ENCODE assay signal across 1 cellular context in genomic region chr6:43171284-43172126, GRCh38.
TF ChIP-seq lines count a peak whose summit lies in the region.

No MANE protein-coding gene starts in this region.

TF ChIP-seq in GM12878, 131 proteins besides CTCF, POLR2A, EP300 and RAD21 (continued from another document):
- no peak for TF ChIP-seq CEBPB (IDR thresholded peaks at IDR 0.05; ENCODE audit: borderline replicate concordance in 1 of 2, low read depth in 2 of 2, low read length in 2 of 2)
- 0 out of 2 replicates have a peak, but pooled peaks have one; percentile 13 for TF ChIP-seq FOXM1 (IDR thresholded peaks at IDR 0.05; ENCODE audit: low read depth, low read length)
- TF ChIP-seq TCF12 (IDR thresholded peaks at IDR 0.05; ENCODE audit: low read depth, low read length) = no peak
- TF ChIP-seq HDAC6 (IDR thresholded peaks at IDR 0.05; ENCODE audit: unreplicated experiment) = no peak
- peak; percentile 69; the same call in 1 of the 2 replicates for TF ChIP-seq RB1 (IDR thresholded peaks at IDR 0.05; ENCODE audit: borderline replicate concordance)
- TF ChIP-seq RFX5 (IDR thresholded peaks at IDR 0.05; ENCODE audit: low read depth, low read length) = no peak
- no peak for TF ChIP-seq SMAD1 (IDR thresholded peaks at IDR 0.05; ENCODE audit: low read depth, partially characterized antibody)
- TF ChIP-seq STAT1 (conservative IDR thresholded peaks at IDR 0.05) = no peak; the same call in 1 of the 2 replicates
- peak; percentile 98 for TF ChIP-seq SMARCA5 (IDR thresholded peaks at IDR 0.05)
- no peak for TF ChIP-seq NR2C2 (IDR thresholded peaks at IDR 0.05; ENCODE audit: borderline replicate concordance, control insufficient read depth, insufficient read length, low read depth)
- peak; percentile 31 for TF ChIP-seq BCL3 (IDR thresholded peaks at IDR 0.05; ENCODE audit: borderline replicate concordance, insufficient read depth, low read depth, low read length, poor library complexity, severe bottlenecking)
- TF ChIP-seq WRNIP1 (IDR thresholded peaks at IDR 0.05; ENCODE audit: borderline replicate concordance, low read depth, low read length) = no peak
- TF ChIP-seq NR2F1 (conservative IDR thresholded peaks at IDR 0.05) = peak; percentile 84
- TF ChIP-seq CREB1 (IDR thresholded peaks at IDR 0.05; ENCODE audit: low read depth) = no peak
- TF ChIP-seq PAX8 (IDR thresholded peaks at IDR 0.05) = no peak
- no peak for TF ChIP-seq IRF3 (IDR thresholded peaks at IDR 0.05)
- TF ChIP-seq RAD51 (IDR thresholded peaks at IDR 0.05) = no peak
- TF ChIP-seq JUND (IDR thresholded peaks at IDR 0.05; ENCODE audit: low read depth, low read length) = no peak
- peak; percentile 80 for TF ChIP-seq RELA (IDR thresholded peaks at IDR 0.05; ENCODE audit: borderline replicate concordance, partially characterized antibody)
- no peak for TF ChIP-seq SUPT20H (IDR thresholded peaks at IDR 0.05; ENCODE audit: borderline replicate concordance, control insufficient read depth, low read depth, low read length)
- no peak for TF ChIP-seq MYB (IDR thresholded peaks at IDR 0.05; ENCODE audit: borderline replicate concordance, low read depth, low read length)
- TF ChIP-seq ZNF24 (IDR thresholded peaks at IDR 0.05) = peak; percentile 35; the same call in 1 of the 2 replicates
- no peak for TF ChIP-seq RBBP5 (conservative IDR thresholded peaks at IDR 0.05)
- peak; percentile 64; the same call in 1 of the 2 replicates for TF ChIP-seq TBL1XR1 (IDR thresholded peaks at IDR 0.05; ENCODE audit: low read depth, low read length)
- TF ChIP-seq RUNX3 (IDR thresholded peaks at IDR 0.05; ENCODE audit: low read length) = no peak
- peak; percentile 85 for TF ChIP-seq MXI1 (IDR thresholded peaks at IDR 0.05; ENCODE audit: low read depth, low read length)
- TF ChIP-seq GABPA (IDR thresholded peaks at IDR 0.05; ENCODE audit: low read depth) = no peak
- peak; percentile 88 for TF ChIP-seq LARP7 (IDR thresholded peaks at IDR 0.05)
- peak; percentile 61; the same call in 1 of the 2 replicates for TF ChIP-seq TCF3 (IDR thresholded peaks at IDR 0.05; ENCODE audit: borderline replicate concordance, insufficient read depth, low read depth, low read length)
- no peak for TF ChIP-seq RCOR1 (conservative IDR thresholded peaks at IDR 0.05; ENCODE audit: low read depth, low read length)
- peak; percentile 91 for TF ChIP-seq ZNF592 (IDR thresholded peaks at IDR 0.05)
- TF ChIP-seq ATF2 (IDR thresholded peaks at IDR 0.05; ENCODE audit: low read length) = no peak
- no peak for TF ChIP-seq SPI1 (IDR thresholded peaks at IDR 0.05; ENCODE audit: borderline replicate concordance, insufficient read depth, low read depth, low read length)
- no peak for TF ChIP-seq NFYA (IDR thresholded peaks at IDR 0.05; ENCODE audit: borderline replicate concordance, low read depth, low read length)
- no peak for TF ChIP-seq ATF7 (IDR thresholded peaks at IDR 0.05; ENCODE audit: low read depth)
- peak; percentile 15 for TF ChIP-seq SP1 (IDR thresholded peaks at IDR 0.05; ENCODE audit: low read depth, low read length)
